18 cellular contexts compared by ENCODE assay signal in the genomic region with DNA sequence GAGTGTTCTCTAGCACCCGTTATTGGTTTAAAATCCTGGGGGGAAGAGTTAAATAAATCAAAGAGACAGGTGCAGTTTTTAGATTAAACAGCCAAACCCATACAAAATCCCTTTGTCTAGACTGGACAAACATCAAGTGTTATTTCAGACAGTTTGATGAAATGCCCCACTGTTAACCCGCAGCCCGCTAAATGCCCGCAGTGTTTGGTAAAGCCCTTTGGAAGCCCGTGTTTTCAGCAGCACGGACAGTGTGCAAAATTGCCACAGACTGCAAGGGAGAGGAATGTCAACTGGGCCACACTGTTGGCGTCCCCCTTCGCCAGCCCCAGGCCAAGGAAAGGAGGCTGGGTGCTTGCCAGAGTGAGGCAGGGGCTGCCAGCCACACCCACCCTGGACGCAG. TPM values are rescaled to one million over a fixed set of nuclear protein-coding genes. Genes with fewer than 3 reads are reported as not detected.
A peak's percentile ranks its signal among the peaks of the same experiment; 100 is the strongest.
DNase-seq lines count a peak whose midpoint lies in the region; ATAC-seq and TF ChIP-seq lines count a peak whose summit lies in the region.
"Had no signal": no experiment of that assay in that cellular context is flagged by ENCODE, and none has a peak within 500 bp of the region (broad histone marks: within the 10 kb centered on the region; RNA-seq: fewer than 3 reads in every experiment).

No MANE protein-coding gene starts in this region.

- POLR2A ChIA-PET in A673 (lab: Charles Lee; ENCODE audit: low non-redundant PET) = no interaction called here

- H3K27me3 ChIP-seq in osteoblast (ENCODE audit: insufficient read depth, low read length) (no peaks in the 10 kb centered on the region), A673 (replicated peaks; ENCODE audit: insufficient read depth, low read depth, low read length, poor library complexity) (peaks cover 11% of the 10 kb centered on the region)

- no peaks in the 10 kb centered on the region for H3K9me3 ChIP-seq in osteoblast (ENCODE audit: low read depth, low read length)
- H3K9me3 ChIP-seq in A673 (ENCODE audit: low read depth, low read length, poor library complexity, severe bottlenecking) = peaks cover 4% of the 10 kb centered on the region
- H3K9me3 ChIP-seq: A549 had no signal

- H2AFZ ChIP-seq in osteoblast (ENCODE audit: low read length) = no peak overlapping the region

- H4K20me1 ChIP-seq in osteoblast (ENCODE audit: insufficient read depth, low read length) = no peaks in the 10 kb centered on the region
- H4K20me1 ChIP-seq: BLaER1 treated with 17β-estradiol and CSF1 and Interleukin-3, amounts not matched to agents 10 nM and 100 nM had no signal

- BruUV-seq in A673 (replicated peaks; lab: Mats Ljungman, UMichigan) = no TSS peak

- intact Hi-C loops in A673 (cut with micrococcal nuclease; ENCODE audit: unreplicated experiment) = no loop called here

- ATAC-seq in HG03432 (IDR thresholded peaks at IDR 0.05; ENCODE audit: unreplicated experiment) = no peak
- ATAC-seq: A549, K562 had no signal

- no peak for TF ChIP-seq CTCF in osteoblast (IDR thresholded peaks at IDR 0.05; ENCODE audit: extremely low read depth, low read depth, low read length)
- TF ChIP-seq CTCF in foreskin fibroblast (IDR thresholded peaks at IDR 0.05; ENCODE audit: low read depth, low read length) = no peak
- TF ChIP-seq CTCF in A673 (conservative IDR thresholded peaks at IDR 0.05; ENCODE audit: low read depth, low read length) = no peak

- no peak overlapping the region for H3K27ac ChIP-seq in osteoblast (ENCODE audit: low read depth, low read length)
- H3K27ac ChIP-seq in A673 (ENCODE audit: low read depth, low read length, poor library complexity, severe bottlenecking) = no peak overlapping the region
- H3K27ac ChIP-seq: A549; BLaER1 treated with 17β-estradiol and CSF1 and Interleukin-3, amounts not matched to agents 10 nM and 100 nM had no signal

- H3K4me1 ChIP-seq in osteoblast (ENCODE audit: insufficient read depth, low read length) (no peaks in the 10 kb centered on the region), A673 (ENCODE audit: insufficient read depth, low read length, poor library complexity, severe bottlenecking) (no peaks in the 10 kb centered on the region)
- H3K4me1 ChIP-seq: A549 had no signal

- DNase-seq in C1 segment of cervical spinal cord (lab: John Stamatoyannopoulos, UW) (peak in 11 of 14 donors; percentile 30 to 75 (median 66)), cerebellum (ENCODE audit: low spot score) (peak; percentile 6), inferior parietal cortex (ENCODE audit: extremely low spot score) (peak; percentile 76), osteoblast (ENCODE audit: insufficient read length, low spot score, missing footprints) (peak; percentile 51), foreskin fibroblast (no peak), A673 (ENCODE audit: low spot score) (no peak), NK-92 (lab: John Stamatoyannopoulos, UW; ENCODE audit: unreplicated experiment) (no peak)
- DNase-seq: DND-41, NCI-H1105, NCI-H2081 treated with DMSO at 0.1 percent for 48 hours, NCI-H446 treated with DMSO at 0.1 percent for 48 hours, NCI-H774, OCI-M1, Right ventricle myocardium superior had no signal

- CTCF ChIA-PET in A673 (lab: Charles Lee) = no interaction called here

- H3K36me3 ChIP-seq in osteoblast (ENCODE audit: insufficient read depth, low read length) (no peaks in the 10 kb centered on the region), A673 (ENCODE audit: insufficient read depth, low read length, poor library complexity, severe bottlenecking) (no peaks in the 10 kb centered on the region)
- H3K36me3 ChIP-seq: BLaER1 treated with 17β-estradiol and CSF1 and Interleukin-3, amounts not matched to agents 10 nM and 100 nM had no signal

- H3K79me2 ChIP-seq in osteoblast (ENCODE audit: insufficient read depth, low read length) = no peaks in the 10 kb centered on the region

- H3K4me3 ChIP-seq in osteoblast (ENCODE audit: insufficient read depth, low read length) (no peak overlapping the region), foreskin fibroblast (ENCODE audit: low read depth in 1 of 2, low read length in 2 of 2) (no peak overlapping the region), A673 (ENCODE audit: low read depth, low read length, poor library complexity, severe bottlenecking) (no peak overlapping the region)
- H3K4me3 ChIP-seq: A549; BLaER1 treated with 17β-estradiol and CSF1 and Interleukin-3, amounts not matched to agents 10 nM and 100 nM; K562 had no signal

- no peak overlapping the region for H3K4me2 ChIP-seq in osteoblast (ENCODE audit: insufficient read depth, low read length)
- H3K4me2 ChIP-seq: A549; BLaER1 treated with 17β-estradiol and CSF1 and Interleukin-3, amounts not matched to agents 10 nM and 100 nM had no signal

RNA-seq across cellular contexts. Expression of a gene that starts 26.6 kb away (rescaled TPM):
- total RNA-seq in cerebellum (12.3 TPM), osteoblast (0.29 and 1.1 TPM in 2 replicates), A673 (2021) (not detected in 2 replicates)
- total RNA-seq: K562 had no signal

Comparison
In these comparisons a context has a peak if more than half of its experiments do, and no peak if none do; other contexts are left out.
1. DNase-seq: peak in C1 segment of cervical spinal cord (11 of 14), cerebellum (single experiment), inferior parietal cortex (single experiment) and osteoblast (single experiment); none in foreskin fibroblast (0 of 2), A673 (single experiment) and NK-92 (single experiment).